14 cellular contexts compared by ENCODE assay signal in the genomic region with DNA sequence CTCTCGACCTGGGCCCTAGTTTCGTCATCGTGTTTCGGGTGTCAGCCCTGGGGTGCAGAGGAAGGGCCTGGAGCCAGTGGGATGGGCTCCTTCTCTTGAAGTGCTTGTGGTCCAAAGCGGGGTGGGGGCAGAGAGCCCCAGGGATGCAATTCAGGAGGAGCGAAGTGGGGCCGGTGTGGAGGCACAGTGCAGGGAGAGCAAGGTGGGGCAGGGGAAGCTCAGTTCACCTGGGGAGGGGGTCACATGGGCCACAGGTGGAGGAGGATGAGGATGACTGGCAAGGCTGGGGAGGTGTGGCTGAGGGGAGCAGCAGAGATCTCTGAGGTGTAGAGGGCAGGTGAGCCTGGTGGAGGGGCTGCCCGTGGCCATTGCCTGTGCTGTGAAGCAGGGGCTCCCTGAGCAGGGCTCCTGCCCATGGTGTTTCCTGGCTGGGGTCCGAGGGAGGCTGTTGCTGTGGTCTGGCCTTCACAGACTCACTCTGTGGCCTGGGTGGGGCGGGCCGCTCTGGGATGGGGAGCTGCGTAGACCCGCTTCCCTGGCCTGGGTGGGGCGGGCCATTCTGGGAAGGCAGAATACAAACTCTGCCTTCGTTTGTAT.
"Had no signal": no experiment of that assay in that cellular context is flagged by ENCODE, and none has a peak within 500 bp of the region (broad histone marks: within the 10 kb centered on the region; RNA-seq: fewer than 3 reads in every experiment).

No MANE protein-coding gene starts in this region.

- H3K36me3 ChIP-seq: ascending aorta, gastrocnemius medialis, heart right ventricle, SJSA1, thyroid gland had no signal

- H3K4me3 Mint-ChIP-seq: activated CD4-positive, alpha-beta memory T cell treated with anti-CD3 and anti-CD28 coated beads for 36 hours; activated T-cell treated with anti-CD3 and anti-CD28 coated beads, Interleukin-2, amount 50 U/mL, for 4 hours; naive B cell had no signal

- H3K27me3 ChIP-seq: ascending aorta, SJSA1, thyroid gland had no signal

- H3K9me3 Mint-ChIP-seq: activated CD4-positive, alpha-beta memory T cell treated with anti-CD3 and anti-CD28 coated beads for 36 hours; activated T-cell treated with anti-CD3 and anti-CD28 coated beads, Interleukin-2, amount 50 U/mL, for 4 hours had no signal

- H3K4me3 ChIP-seq: ascending aorta, gastrocnemius medialis, heart right ventricle, lung, psoas muscle, SJSA1, thyroid gland had no signal

- H3K9me3 ChIP-seq: ascending aorta, gastrocnemius medialis, heart right ventricle, psoas muscle, SJSA1, thyroid gland had no signal

- H3K36me3 Mint-ChIP-seq: activated CD4-positive, alpha-beta memory T cell treated with anti-CD3 and anti-CD28 coated beads for 36 hours; naive B cell had no signal

- H3K27ac ChIP-seq: ascending aorta, gastrocnemius medialis, heart right ventricle, psoas muscle, SJSA1, thyroid gland had no signal

- ATAC-seq: activated T-cell treated with anti-CD3 and anti-CD28 coated beads, Interleukin-2, amount 50 U/mL, for 4 hours; gastrocnemius medialis; heart right ventricle; psoas muscle had no signal

- H3K4me1 ChIP-seq: ascending aorta, gastrocnemius medialis, SJSA1 had no signal

- H3K27ac Mint-ChIP-seq: activated CD4-positive, alpha-beta memory T cell treated with anti-CD3 and anti-CD28 coated beads for 36 hours had no signal

- DNase-seq: activated CD4-positive, alpha-beta memory T cell treated with anti-CD3 and anti-CD28 coated beads for 36 hours; activated gamma-delta T cell treated with Interleukin-2 at 50 U/mL for 16 hours; activated T-cell treated with anti-CD3 and anti-CD28 coated beads, Interleukin-2, amount 50 U/mL, for 4 hours; gastrocnemius medialis; heart right ventricle; naive B cell; occipital lobe; psoas muscle; stimulated activated CD4-positive, alpha-beta T cell treated with anti-CD3 and anti-CD28 coated beads, Interleukin-4, amount 100 ng/mL, for 1 hour; T-helper 9 cell; thyroid gland had no signal
